16 cellular contexts compared by ENCODE assay signal in the genomic region with DNA sequence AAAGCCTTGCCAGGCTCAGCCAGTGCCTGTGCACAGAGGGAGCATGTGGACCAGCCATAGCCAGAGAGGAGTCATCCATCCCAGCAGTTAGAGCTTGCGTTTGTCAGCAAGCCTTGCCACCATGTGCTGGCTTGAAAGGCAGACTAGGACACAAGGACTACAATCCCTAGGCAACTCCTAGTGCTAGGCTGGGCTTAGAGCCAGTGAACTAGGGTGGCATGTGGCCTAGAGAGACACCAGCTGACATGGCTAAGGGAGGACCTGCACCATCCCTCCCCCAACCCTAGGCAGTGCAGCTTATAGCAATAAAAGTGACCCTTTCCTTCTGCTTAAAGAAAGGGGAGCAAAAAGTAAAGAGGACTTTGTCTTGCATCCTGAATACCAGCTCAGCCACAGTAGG.
"Had no signal": no experiment of that assay in that cellular context is flagged by ENCODE, and none has a peak within 500 bp of the region (broad histone marks: within the 10 kb centered on the region; RNA-seq: fewer than 3 reads in every experiment).

No MANE protein-coding gene starts in this region.

- H3K27ac Mint-ChIP-seq: activated naive CD8-positive, alpha-beta T cell treated with anti-CD3 and anti-CD28 coated beads for 36 hours; brain; dendritic cell treated with granulocyte-macrophage colony-stimulating factor and Interleukin-4, amounts not matched to agents 40 ng/mL and 50 ng/mL, for 4 days; effector memory CD8-positive, alpha-beta T cell; memory B cell; nephron progenitor cell; stimulated activated naive B cell treated with anti-CD40 and anti-IgM and Interleukin-4, amounts not matched to agents 10 μg/mL and 1 μg/mL and 100 μg/mL, for 72 hours had no signal

- DNase-seq: activated CD4-positive, alpha-beta T cell treated with anti-CD3 and anti-CD28 coated beads, Interleukin-2, amount 50 U/mL, for 1 hour; activated CD8-positive, alpha-beta memory T cell treated with anti-CD3 and anti-CD28 coated beads for 24 hours; activated gamma-delta T cell treated with Interleukin-2 at 50 U/mL for 16 hours; activated naive CD8-positive, alpha-beta T cell treated with anti-CD3 and anti-CD28 coated beads for 36 hours; effector memory CD8-positive, alpha-beta T cell; gastrocnemius medialis; nephron progenitor cell; psoas muscle; stimulated activated CD4-positive, alpha-beta T cell treated with anti-CD3 and anti-CD28 coated beads, Interleukin-4, amount 100 ng/mL, for 1 hour; stimulated activated naive B cell treated with anti-CD40 and anti-IgM and Interleukin-4, amounts not matched to agents 10 μg/mL and 1 μg/mL and 100 μg/mL, for 72 hours had no signal

- H3K4me3 ChIP-seq: gastrocnemius medialis, psoas muscle, tibial nerve had no signal

- H3K27me3 ChIP-seq: gastrocnemius medialis, tibial nerve had no signal

- H3K36me3 ChIP-seq: gastrocnemius medialis, tibial nerve had no signal

- H3K27ac ChIP-seq: gastrocnemius medialis, psoas muscle, tibial nerve had no signal

- H3K27me3 Mint-ChIP-seq: activated naive CD8-positive, alpha-beta T cell treated with anti-CD3 and anti-CD28 coated beads for 36 hours; dendritic cell treated with granulocyte-macrophage colony-stimulating factor and Interleukin-4, amounts not matched to agents 40 ng/mL and 50 ng/mL, for 4 days had no signal

- H3K9me3 ChIP-seq: gastrocnemius medialis had no signal

- H3K36me3 Mint-ChIP-seq: brain had no signal

- H3K4me3 Mint-ChIP-seq: activated naive CD8-positive, alpha-beta T cell treated with anti-CD3 and anti-CD28 coated beads for 36 hours; brain; central memory CD8-positive, alpha-beta T cell; dendritic cell treated with granulocyte-macrophage colony-stimulating factor and Interleukin-4, amounts not matched to agents 40 ng/mL and 50 ng/mL, for 4 days; effector memory CD8-positive, alpha-beta T cell; memory B cell; nephron progenitor cell; stimulated activated naive B cell treated with anti-CD40 and anti-IgM and Interleukin-4, amounts not matched to agents 10 μg/mL and 1 μg/mL and 100 μg/mL, for 72 hours had no signal

- H3K4me1 ChIP-seq: gastrocnemius medialis, psoas muscle, tibial nerve had no signal

- H3K4me1 Mint-ChIP-seq: activated naive CD8-positive, alpha-beta T cell treated with anti-CD3 and anti-CD28 coated beads for 36 hours; brain; central memory CD8-positive, alpha-beta T cell; memory B cell; nephron progenitor cell; stimulated activated naive B cell treated with anti-CD40 and anti-IgM and Interleukin-4, amounts not matched to agents 10 μg/mL and 1 μg/mL and 100 μg/mL, for 72 hours had no signal

- ATAC-seq: activated CD4-positive, CD25-positive, alpha-beta regulatory T cell treated with anti-CD3 and anti-CD28 coated beads, Interleukin-2, amount 50 U/mL, for 24 hours; effector memory CD8-positive, alpha-beta T cell; gastrocnemius medialis; stimulated activated naive B cell treated with anti-CD40 and anti-IgM and Interleukin-4, amounts not matched to agents 10 μg/mL and 1 μg/mL and 100 μg/mL, for 72 hours had no signal
